Comparison of ENCODE assay signal across 8 cellular contexts in genomic region chr22:19122143-19122751, GRCh38. TPM values are rescaled to one million over a fixed set of nuclear protein-coding genes. Genes with fewer than 3 reads are reported as not detected.
A peak's percentile ranks its signal among the peaks of the same experiment; 100 is the strongest.
DNase-seq lines count a peak whose midpoint lies in the region; ATAC-seq, FAIRE-seq and TF ChIP-seq lines count a peak whose summit lies in the region.

TSS of gene DGCR2 (minus strand) at chr22:19122412. CDS start at chr22:19122206, 206 bp downstream.

- H3K27ac Mint-ChIP-seq in IgD-negative memory B cell: peak within 1 kb of the TSS; percentile 80 to 93 (median 88)

- peak within 1 kb of the TSS; percentile 87 to 97 (median 91) for H3K4me3 Mint-ChIP-seq in IgD-negative memory B cell

- no peak for FAIRE-seq in D721Med (lab: Jason Lieb, UNC)

- H3K9me3 ChIP-seq in mononuclear cell (ENCODE audit: low read depth, low read length): no peaks in the 10 kb centered on the region

- peaks cover 3% of the 10 kb centered on the region for H3K36me3 Mint-ChIP-seq in IgD-negative memory B cell

- DNase-seq in D721Med (ENCODE audit: insufficient read length, low spot score) (peak; percentile 100), OCI-M1 (lab: John Stamatoyannopoulos, UW) (peak; percentile 98), activated T-cell treated with anti-CD3 and anti-CD28 coated beads for 24 hours (ENCODE audit: low read depth) (peak; percentile 93), epidermal melanocyte (ENCODE audit: insufficient read length, low spot score) (peak; percentile 99)
- DNase-seq in stimulated activated CD8-positive, alpha-beta memory T cell treated with anti-CD3 and anti-CD28 coated beads, Interleukin-2, amount 100 ng/mL, for 48 hours (ENCODE audit: low read depth in 2 of 2): peak; percentile 94 to 95

- peaks cover 21 to 37% (median 36%) of the 10 kb centered on the region in 3 donors for H3K4me1 Mint-ChIP-seq in IgD-negative memory B cell

- H3K27me3 Mint-ChIP-seq in IgD-negative memory B cell: no peaks in the 10 kb centered on the region

- no peaks in the 10 kb centered on the region for H3K9me3 Mint-ChIP-seq in IgD-negative memory B cell

- no peaks in the 10 kb centered on the region for H3K27me3 ChIP-seq in mononuclear cell (ENCODE audit: insufficient read depth, low read length)

- peak; percentile 62 for ATAC-seq in GM21528 (IDR thresholded peaks at IDR 0.05; ENCODE audit: low FRiP score, unreplicated experiment)

- TF ChIP-seq CTCF in D721Med (IDR thresholded peaks at IDR 0.05; ENCODE audit: insufficient read depth, missing control alignments): no peak

- H3K4me3 ChIP-seq in mononuclear cell (ENCODE audit: low read length): peak within 1 kb of the TSS; percentile 64

- H3K4me1 ChIP-seq in mononuclear cell (ENCODE audit: insufficient read depth, low read length): peaks cover 48% of the 10 kb centered on the region

RNA-seq across cellular contexts. Expression of gene DGCR2, which starts in this region (rescaled TPM):
- polyA plus RNA-seq in IgD-negative memory B cell: 29.1 TPM
- total RNA-seq in mononuclear cell: 31.2 TPM

Comparison
In these comparisons a context has a peak if more than half of its experiments do, and no peak if none do; other contexts are left out.
1. Peak in every context shown above with its lines: DNase-seq, ATAC-seq and H3K4me3 ChIP-seq.